In the genomic region with DNA sequence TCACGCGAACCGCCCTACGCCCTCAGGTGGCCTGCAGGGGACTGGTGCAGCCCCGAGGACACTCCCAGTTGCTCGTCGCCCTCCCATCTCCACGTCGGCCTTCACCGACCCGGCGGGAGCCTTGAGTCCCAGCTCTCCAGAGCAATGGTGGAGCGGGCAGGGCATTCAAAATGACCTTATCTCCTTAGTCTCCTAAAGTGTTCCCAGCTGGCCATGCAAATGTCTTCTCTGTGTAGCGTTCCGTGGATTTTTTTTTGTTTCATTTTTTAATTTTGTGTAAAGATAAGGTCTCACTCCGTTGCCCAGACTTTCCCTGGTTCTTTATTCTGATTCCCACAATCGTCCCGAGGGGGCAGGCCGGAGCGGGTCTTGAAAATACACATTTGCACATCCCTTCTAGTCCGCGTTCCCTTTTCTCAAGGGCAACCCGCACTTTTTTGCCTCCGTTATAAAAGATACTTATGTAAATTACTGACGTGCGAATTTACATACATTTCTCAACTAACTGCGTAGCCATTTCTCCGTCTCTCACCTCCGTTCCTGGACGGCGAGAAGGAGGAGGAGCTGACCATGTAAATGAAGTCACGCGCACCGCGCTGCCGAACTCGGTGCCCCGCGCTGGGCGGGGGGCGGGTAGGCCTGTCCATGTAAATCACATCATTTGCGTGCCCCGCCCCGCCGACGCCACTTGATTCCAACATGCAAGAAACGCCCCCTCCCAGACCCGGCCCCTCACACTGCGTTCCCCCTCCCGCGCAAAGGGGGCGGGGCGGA, we compare ENCODE assay signal across 1 cellular context.
TF ChIP-seq lines count a peak whose summit lies in the region.

No MANE protein-coding gene starts in this region.

TF ChIP-seq in HepG2, 621 proteins besides CTCF, POLR2A, EP300 and RAD21 (continued from another document and continues in another):
- TF ChIP-seq, protein P1, sequence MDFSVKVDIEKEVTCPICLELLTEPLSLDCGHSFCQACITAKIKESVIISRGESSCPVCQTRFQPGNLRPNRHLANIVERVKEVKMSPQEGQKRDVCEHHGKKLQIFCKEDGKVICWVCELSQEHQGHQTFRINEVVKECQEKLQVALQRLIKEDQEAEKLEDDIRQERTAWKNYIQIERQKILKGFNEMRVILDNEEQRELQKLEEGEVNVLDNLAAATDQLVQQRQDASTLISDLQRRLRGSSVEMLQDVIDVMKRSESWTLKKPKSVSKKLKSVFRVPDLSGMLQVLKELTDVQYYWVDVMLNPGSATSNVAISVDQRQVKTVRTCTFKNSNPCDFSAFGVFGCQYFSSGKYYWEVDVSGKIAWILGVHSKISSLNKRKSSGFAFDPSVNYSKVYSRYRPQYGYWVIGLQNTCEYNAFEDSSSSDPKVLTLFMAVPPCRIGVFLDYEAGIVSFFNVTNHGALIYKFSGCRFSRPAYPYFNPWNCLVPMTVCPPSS (IDR thresholded peaks at IDR 0.05), result no peak
- 0 out of 2 replicates have a peak, but pooled peaks have one; percentile 6 for TF ChIP-seq RNF2 (conservative IDR thresholded peaks at IDR 0.05; ENCODE audit: low read depth)
- TF ChIP-seq, protein P2, sequence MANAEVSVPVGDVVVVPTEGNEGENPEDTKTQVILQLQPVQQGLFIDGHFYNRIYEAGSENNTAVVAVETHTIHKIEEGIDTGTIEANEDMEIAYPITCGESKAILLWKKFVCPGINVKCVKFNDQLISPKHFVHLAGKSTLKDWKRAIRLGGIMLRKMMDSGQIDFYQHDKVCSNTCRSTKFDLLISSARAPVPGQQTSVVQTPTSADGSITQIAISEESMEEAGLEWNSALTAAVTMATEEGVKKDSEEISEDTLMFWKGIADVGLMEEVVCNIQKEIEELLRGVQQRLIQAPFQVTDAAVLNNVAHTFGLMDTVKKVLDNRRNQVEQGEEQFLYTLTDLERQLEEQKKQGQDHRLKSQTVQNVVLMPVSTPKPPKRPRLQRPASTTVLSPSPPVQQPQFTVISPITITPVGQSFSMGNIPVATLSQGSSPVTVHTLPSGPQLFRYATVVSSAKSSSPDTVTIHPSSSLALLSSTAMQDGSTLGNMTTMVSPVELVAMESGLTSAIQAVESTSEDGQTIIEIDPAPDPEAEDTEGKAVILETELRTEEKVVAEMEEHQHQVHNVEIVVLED (CRISPR knock-in tag; IDR thresholded peaks at IDR 0.05; ENCODE audit: borderline replicate concordance), result 0 out of 2 replicates have a peak, but pooled peaks have one; percentile 9
- TF ChIP-seq SOX13 (IDR thresholded peaks at IDR 0.05), result no peak
- peak in 1 of 2 experiments; percentile 67; a peak in 1 of 4 replicates for TF ChIP-seq SOX13 (CRISPR knock-in tag; conservative IDR thresholded peaks at IDR 0.05 in 1 of 2, IDR thresholded peaks at IDR 0.05 in 1 of 2)
- TF ChIP-seq ZNF790 (CRISPR knock-in tag; IDR thresholded peaks at IDR 0.05; ENCODE audit: borderline replicate concordance), result no peak; the same call in 1 of the 2 replicates
- TF ChIP-seq, protein P3, sequence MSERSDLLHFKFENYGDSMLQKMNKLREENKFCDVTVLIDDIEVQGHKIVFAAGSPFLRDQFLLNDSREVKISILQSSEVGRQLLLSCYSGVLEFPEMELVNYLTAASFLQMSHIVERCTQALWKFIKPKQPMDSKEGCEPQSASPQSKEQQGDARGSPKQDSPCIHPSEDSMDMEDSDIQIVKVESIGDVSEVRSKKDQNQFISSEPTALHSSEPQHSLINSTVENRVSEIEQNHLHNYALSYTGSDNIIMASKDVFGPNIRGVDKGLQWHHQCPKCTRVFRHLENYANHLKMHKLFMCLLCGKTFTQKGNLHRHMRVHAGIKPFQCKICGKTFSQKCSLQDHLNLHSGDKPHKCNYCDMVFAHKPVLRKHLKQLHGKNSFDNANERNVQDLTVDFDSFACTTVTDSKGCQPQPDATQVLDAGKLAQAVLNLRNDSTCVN (CRISPR knock-in tag; IDR thresholded peaks at IDR 0.05; ENCODE audit: borderline replicate concordance), result no peak
- TF ChIP-seq, protein P4, sequence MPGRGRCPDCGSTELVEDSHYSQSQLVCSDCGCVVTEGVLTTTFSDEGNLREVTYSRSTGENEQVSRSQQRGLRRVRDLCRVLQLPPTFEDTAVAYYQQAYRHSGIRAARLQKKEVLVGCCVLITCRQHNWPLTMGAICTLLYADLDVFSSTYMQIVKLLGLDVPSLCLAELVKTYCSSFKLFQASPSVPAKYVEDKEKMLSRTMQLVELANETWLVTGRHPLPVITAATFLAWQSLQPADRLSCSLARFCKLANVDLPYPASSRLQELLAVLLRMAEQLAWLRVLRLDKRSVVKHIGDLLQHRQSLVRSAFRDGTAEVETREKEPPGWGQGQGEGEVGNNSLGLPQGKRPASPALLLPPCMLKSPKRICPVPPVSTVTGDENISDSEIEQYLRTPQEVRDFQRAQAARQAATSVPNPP (CRISPR knock-in tag; IDR thresholded peaks at IDR 0.05), result peak; percentile 51; the same call in 1 of the 2 replicates
- TF ChIP-seq, protein P5, sequence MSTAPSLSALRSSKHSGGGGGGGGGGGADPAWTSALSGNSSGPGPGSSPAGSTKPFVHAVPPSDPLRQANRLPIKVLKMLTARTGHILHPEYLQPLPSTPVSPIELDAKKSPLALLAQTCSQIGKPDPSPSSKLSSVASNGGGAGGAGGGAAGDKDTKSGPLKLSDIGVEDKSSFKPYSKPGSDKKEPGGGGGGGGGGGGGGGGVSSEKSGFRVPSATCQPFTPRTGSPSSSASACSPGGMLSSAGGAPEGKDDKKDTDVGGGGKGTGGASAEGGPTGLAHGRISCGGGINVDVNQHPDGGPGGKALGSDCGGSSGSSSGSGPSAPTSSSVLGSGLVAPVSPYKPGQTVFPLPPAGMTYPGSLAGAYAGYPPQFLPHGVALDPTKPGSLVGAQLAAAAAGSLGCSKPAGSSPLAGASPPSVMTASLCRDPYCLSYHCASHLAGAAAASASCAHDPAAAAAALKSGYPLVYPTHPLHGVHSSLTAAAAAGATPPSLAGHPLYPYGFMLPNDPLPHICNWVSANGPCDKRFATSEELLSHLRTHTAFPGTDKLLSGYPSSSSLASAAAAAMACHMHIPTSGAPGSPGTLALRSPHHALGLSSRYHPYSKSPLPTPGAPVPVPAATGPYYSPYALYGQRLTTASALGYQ (CRISPR knock-in tag; IDR thresholded peaks at IDR 0.05), result 0 out of 2 replicates have a peak, but pooled peaks have one; percentile 19
- TF ChIP-seq SOX6 (IDR thresholded peaks at IDR 0.05), result no peak
- TF ChIP-seq SOX6 (CRISPR knock-in tag; IDR thresholded peaks at IDR 0.05), result peak; percentile 52; the same call in 1 of the 2 replicates
- TF ChIP-seq, protein P6, sequence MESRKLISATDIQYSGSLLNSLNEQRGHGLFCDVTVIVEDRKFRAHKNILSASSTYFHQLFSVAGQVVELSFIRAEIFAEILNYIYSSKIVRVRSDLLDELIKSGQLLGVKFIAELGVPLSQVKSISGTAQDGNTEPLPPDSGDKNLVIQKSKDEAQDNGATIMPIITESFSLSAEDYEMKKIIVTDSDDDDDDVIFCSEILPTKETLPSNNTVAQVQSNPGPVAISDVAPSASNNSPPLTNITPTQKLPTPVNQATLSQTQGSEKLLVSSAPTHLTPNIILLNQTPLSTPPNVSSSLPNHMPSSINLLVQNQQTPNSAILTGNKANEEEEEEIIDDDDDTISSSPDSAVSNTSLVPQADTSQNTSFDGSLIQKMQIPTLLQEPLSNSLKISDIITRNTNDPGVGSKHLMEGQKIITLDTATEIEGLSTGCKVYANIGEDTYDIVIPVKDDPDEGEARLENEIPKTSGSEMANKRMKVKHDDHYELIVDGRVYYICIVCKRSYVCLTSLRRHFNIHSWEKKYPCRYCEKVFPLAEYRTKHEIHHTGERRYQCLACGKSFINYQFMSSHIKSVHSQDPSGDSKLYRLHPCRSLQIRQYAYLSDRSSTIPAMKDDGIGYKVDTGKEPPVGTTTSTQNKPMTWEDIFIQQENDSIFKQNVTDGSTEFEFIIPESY (CRISPR knock-in tag; IDR thresholded peaks at IDR 0.05), result 0 out of 2 replicates have a peak, but pooled peaks have one; percentile 38
- TF ChIP-seq MAFK (conservative IDR thresholded peaks at IDR 0.05 in 1 of 2, IDR thresholded peaks at IDR 0.05 in 1 of 2; ENCODE audit: low read length in 2 of 2), result no peak
- TF ChIP-seq IKZF1 (IDR thresholded peaks at IDR 0.05), result no peak
- TF ChIP-seq, protein P7, sequence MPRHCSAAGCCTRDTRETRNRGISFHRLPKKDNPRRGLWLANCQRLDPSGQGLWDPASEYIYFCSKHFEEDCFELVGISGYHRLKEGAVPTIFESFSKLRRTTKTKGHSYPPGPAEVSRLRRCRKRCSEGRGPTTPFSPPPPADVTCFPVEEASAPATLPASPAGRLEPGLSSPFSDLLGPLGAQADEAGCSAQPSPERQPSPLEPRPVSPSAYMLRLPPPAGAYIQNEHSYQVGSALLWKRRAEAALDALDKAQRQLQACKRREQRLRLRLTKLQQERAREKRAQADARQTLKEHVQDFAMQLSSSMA (CRISPR knock-in tag; IDR thresholded peaks at IDR 0.05), result no peak
- TF ChIP-seq, protein P8, sequence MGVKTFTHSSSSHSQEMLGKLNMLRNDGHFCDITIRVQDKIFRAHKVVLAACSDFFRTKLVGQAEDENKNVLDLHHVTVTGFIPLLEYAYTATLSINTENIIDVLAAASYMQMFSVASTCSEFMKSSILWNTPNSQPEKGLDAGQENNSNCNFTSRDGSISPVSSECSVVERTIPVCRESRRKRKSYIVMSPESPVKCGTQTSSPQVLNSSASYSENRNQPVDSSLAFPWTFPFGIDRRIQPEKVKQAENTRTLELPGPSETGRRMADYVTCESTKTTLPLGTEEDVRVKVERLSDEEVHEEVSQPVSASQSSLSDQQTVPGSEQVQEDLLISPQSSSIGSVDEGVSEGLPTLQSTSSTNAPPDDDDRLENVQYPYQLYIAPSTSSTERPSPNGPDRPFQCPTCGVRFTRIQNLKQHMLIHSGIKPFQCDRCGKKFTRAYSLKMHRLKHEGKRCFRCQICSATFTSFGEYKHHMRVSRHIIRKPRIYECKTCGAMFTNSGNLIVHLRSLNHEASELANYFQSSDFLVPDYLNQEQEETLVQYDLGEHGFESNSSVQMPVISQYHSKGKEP (CRISPR knock-in tag; IDR thresholded peaks at IDR 0.05), result no peak; the same call in 1 of the 2 replicates
- TF ChIP-seq BHLHE40 (IDR thresholded peaks at IDR 0.05; ENCODE audit: low read length), result no peak; the same call in 1 of the 2 replicates
- TF ChIP-seq AGO1 (IDR thresholded peaks at IDR 0.05; ENCODE audit: low read depth, low read length, poor library complexity, severe bottlenecking), result no peak
- TF ChIP-seq PTBP1 (IDR thresholded peaks at IDR 0.05; ENCODE audit: low read depth, low read length, poor library complexity, severe bottlenecking), result no peak
- TF ChIP-seq, protein P9, sequence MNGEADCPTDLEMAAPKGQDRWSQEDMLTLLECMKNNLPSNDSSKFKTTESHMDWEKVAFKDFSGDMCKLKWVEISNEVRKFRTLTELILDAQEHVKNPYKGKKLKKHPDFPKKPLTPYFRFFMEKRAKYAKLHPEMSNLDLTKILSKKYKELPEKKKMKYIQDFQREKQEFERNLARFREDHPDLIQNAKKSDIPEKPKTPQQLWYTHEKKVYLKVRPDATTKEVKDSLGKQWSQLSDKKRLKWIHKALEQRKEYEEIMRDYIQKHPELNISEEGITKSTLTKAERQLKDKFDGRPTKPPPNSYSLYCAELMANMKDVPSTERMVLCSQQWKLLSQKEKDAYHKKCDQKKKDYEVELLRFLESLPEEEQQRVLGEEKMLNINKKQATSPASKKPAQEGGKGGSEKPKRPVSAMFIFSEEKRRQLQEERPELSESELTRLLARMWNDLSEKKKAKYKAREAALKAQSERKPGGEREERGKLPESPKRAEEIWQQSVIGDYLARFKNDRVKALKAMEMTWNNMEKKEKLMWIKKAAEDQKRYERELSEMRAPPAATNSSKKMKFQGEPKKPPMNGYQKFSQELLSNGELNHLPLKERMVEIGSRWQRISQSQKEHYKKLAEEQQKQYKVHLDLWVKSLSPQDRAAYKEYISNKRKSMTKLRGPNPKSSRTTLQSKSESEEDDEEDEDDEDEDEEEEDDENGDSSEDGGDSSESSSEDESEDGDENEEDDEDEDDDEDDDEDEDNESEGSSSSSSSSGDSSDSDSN (CRISPR knock-in tag; IDR thresholded peaks at IDR 0.05), result peak; percentile 93
- TF ChIP-seq, protein P10, sequence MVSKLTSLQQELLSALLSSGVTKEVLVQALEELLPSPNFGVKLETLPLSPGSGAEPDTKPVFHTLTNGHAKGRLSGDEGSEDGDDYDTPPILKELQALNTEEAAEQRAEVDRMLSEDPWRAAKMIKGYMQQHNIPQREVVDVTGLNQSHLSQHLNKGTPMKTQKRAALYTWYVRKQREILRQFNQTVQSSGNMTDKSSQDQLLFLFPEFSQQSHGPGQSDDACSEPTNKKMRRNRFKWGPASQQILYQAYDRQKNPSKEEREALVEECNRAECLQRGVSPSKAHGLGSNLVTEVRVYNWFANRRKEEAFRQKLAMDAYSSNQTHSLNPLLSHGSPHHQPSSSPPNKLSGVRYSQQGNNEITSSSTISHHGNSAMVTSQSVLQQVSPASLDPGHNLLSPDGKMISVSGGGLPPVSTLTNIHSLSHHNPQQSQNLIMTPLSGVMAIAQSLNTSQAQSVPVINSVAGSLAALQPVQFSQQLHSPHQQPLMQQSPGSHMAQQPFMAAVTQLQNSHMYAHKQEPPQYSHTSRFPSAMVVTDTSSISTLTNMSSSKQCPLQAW (CRISPR knock-in tag; IDR thresholded peaks at IDR 0.05), result 0 out of 2 replicates have a peak, but pooled peaks have one; percentile 35
- peak; percentile 61; the same call in 1 of the 2 replicates for TF ChIP-seq ISX (CRISPR knock-in tag; conservative IDR thresholded peaks at IDR 0.05)
- TF ChIP-seq ZNF232 (CRISPR knock-in tag; IDR thresholded peaks at IDR 0.05; ENCODE audit: borderline replicate concordance), result peak; percentile 67
- no peak for TF ChIP-seq NAIF1 (CRISPR knock-in tag; IDR thresholded peaks at IDR 0.05; ENCODE audit: borderline replicate concordance)
- TF ChIP-seq ZNF510 (CRISPR knock-in tag; IDR thresholded peaks at IDR 0.05; ENCODE audit: low read depth), result peak; percentile 44; the same call in 1 of the 2 replicates
- no peak for TF ChIP-seq HNF4G (IDR thresholded peaks at IDR 0.05; ENCODE audit: borderline replicate concordance, low read depth, low read length)
- no peak for TF ChIP-seq HNF4G (CRISPR knock-in tag; IDR thresholded peaks at IDR 0.05; ENCODE audit: borderline replicate concordance, low read depth)
- peak in 1 of 2 experiments; percentile 66; a peak in 1 of 4 replicates for TF ChIP-seq KLF16 (CRISPR knock-in tag; IDR thresholded peaks at IDR 0.05)
- no peak for TF ChIP-seq ZSCAN29 (CRISPR knock-in tag; conservative IDR thresholded peaks at IDR 0.05)
- TF ChIP-seq, protein P11, sequence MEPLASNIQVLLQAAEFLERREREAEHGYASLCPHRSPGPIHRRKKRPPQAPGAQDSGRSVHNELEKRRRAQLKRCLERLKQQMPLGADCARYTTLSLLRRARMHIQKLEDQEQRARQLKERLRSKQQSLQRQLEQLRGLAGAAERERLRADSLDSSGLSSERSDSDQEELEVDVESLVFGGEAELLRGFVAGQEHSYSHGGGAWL (CRISPR knock-in tag; IDR thresholded peaks at IDR 0.05), result peak; percentile 60; the same call in 1 of the 2 replicates
- TF ChIP-seq, protein P12, sequence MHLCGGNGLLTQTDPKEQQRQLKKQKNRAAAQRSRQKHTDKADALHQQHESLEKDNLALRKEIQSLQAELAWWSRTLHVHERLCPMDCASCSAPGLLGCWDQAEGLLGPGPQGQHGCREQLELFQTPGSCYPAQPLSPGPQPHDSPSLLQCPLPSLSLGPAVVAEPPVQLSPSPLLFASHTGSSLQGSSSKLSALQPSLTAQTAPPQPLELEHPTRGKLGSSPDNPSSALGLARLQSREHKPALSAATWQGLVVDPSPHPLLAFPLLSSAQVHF (CRISPR knock-in tag; IDR thresholded peaks at IDR 0.05), result no peak
- peak; percentile 65; the same call in 1 of the 2 replicates for TF ChIP-seq KAT8 (CRISPR knock-in tag; IDR thresholded peaks at IDR 0.05)
